In genomic region chr3:52524258-52524751, GRCh38 we compare ENCODE assay signal across 24 cellular contexts. TPM values are rescaled to one million over a fixed set of nuclear protein-coding genes. Genes with fewer than 3 reads are reported as not detected.
A peak's percentile ranks its signal among the peaks of the same experiment; 100 is the strongest.
DNase-seq lines count a peak whose midpoint lies in the region; ATAC-seq, FAIRE-seq and TF ChIP-seq lines count a peak whose summit lies in the region.
"Had no signal": no experiment of that assay in that cellular context is flagged by ENCODE, and none has a peak within 500 bp of the region (broad histone marks: within the 10 kb centered on the region; RNA-seq: fewer than 3 reads in every experiment).

No MANE protein-coding gene starts in this region.

- no peak for FAIRE-seq in D721Med (lab: Jason Lieb, UNC)
- FAIRE-seq: GM18507 had no signal

- H3K27me3 ChIP-seq in naive thymus-derived CD4-positive, alpha-beta T cell (ENCODE audit: control insufficient read depth in 2 of 2, insufficient read depth in 2 of 2, low read length in 2 of 2): no peaks in the 10 kb centered on the region

- intact Hi-C loops in left ventricle myocardium superior (cut with micrococcal nuclease) (no loop called here), sciatic nerve (cut with DNase I) (no loop called here)
- intact Hi-C loops in naive thymus-derived CD4-positive, alpha-beta T cell (cut with micrococcal nuclease): no loop called here

- H3K4me1 ChIP-seq in naive thymus-derived CD4-positive, alpha-beta T cell (ENCODE audit: control insufficient read depth in 2 of 2, insufficient read depth in 2 of 2, low read length in 2 of 2): no peaks in the 10 kb centered on the region
- H3K4me1 ChIP-seq: HAP-1 had no signal

- CTCF ChIA-PET in naive thymus-derived CD4-positive, alpha-beta T cell (lab: Charles Lee): no interaction called here

- TF ChIP-seq CTCF in D721Med (IDR thresholded peaks at IDR 0.05; ENCODE audit: insufficient read depth, missing control alignments): no peak

- no peak overlapping the region for H3K27ac Mint-ChIP-seq in naive thymus-derived CD4-positive, alpha-beta T cell
- H3K27ac Mint-ChIP-seq: activated CD8-positive, alpha-beta T cell treated with anti-CD3 and anti-CD28 coated beads for 36 hours; activated naive CD4-positive, alpha-beta T cell treated with anti-CD3 and anti-CD28 coated beads, Interleukin-2, amount 50 U/mL, for 24 hours; activated T-cell treated with anti-CD3 and anti-CD28 coated beads, Interleukin-2, amount 50 U/mL, for 24 hours; CD4-positive, alpha-beta T cell; nephron; stimulated activated memory B cell treated with anti-CD40 and anti-IgM and Interleukin-4, amounts not matched to agents 10 μg/mL and 1 μg/mL and 100 μg/mL, for 72 hours; T-helper 17 cell had no signal

- H3K27ac ChIP-seq in cingulate gyrus (ENCODE audit: low read depth, low read length): peak overlapping the region; percentile 87
- no peak overlapping the region for H3K27ac ChIP-seq in naive thymus-derived CD4-positive, alpha-beta T cell (ENCODE audit: low read depth, low read length)
- H3K27ac ChIP-seq: WERI-Rb-1 had no signal

- ATAC-seq in left ventricle myocardium superior (no peak), sciatic nerve (no peak), HG02840 (IDR thresholded peaks at IDR 0.05; ENCODE audit: low FRiP score, unreplicated experiment) (no peak)
- no peak for ATAC-seq in naive thymus-derived CD4-positive, alpha-beta T cell
- ATAC-seq: activated CD8-positive, alpha-beta T cell treated with anti-CD3 and anti-CD28 coated beads for 36 hours; stimulated activated memory B cell treated with anti-CD40 and anti-IgM and Interleukin-4, amounts not matched to agents 10 μg/mL and 1 μg/mL and 100 μg/mL, for 72 hours; T-helper 17 cell had no signal

- H3K4me3 Mint-ChIP-seq in naive thymus-derived CD4-positive, alpha-beta T cell: no peak overlapping the region
- H3K4me3 Mint-ChIP-seq: activated CD8-positive, alpha-beta T cell treated with anti-CD3 and anti-CD28 coated beads for 36 hours; activated naive CD4-positive, alpha-beta T cell treated with anti-CD3 and anti-CD28 coated beads, Interleukin-2, amount 50 U/mL, for 24 hours; activated T-cell treated with anti-CD3 and anti-CD28 coated beads, Interleukin-2, amount 50 U/mL, for 24 hours; CD4-positive, alpha-beta T cell; nephron; stimulated activated memory B cell treated with anti-CD40 and anti-IgM and Interleukin-4, amounts not matched to agents 10 μg/mL and 1 μg/mL and 100 μg/mL, for 72 hours; T-helper 17 cell had no signal

- no peaks in the 10 kb centered on the region for H3K9me3 ChIP-seq in naive thymus-derived CD4-positive, alpha-beta T cell (ENCODE audit: control insufficient read depth in 2 of 3, low read length in 3 of 3)
- H3K9me3 ChIP-seq: HAP-1 had no signal

- H3K4me3 ChIP-seq in naive thymus-derived CD4-positive, alpha-beta T cell (ENCODE audit: low read length): no peak overlapping the region
- H3K4me3 ChIP-seq: HAP-1 had no signal

- no peaks in the 10 kb centered on the region for H3K36me3 ChIP-seq in naive thymus-derived CD4-positive, alpha-beta T cell (ENCODE audit: control insufficient read depth in 2 of 3, insufficient read depth in 3 of 3, low read length in 3 of 3)

- peaks cover 0 to 3% (median 0%) of the 10 kb centered on the region in 5 donors for H3K36me3 Mint-ChIP-seq in naive thymus-derived CD4-positive, alpha-beta T cell
- H3K36me3 Mint-ChIP-seq: activated naive CD4-positive, alpha-beta T cell treated with anti-CD3 and anti-CD28 coated beads, Interleukin-2, amount 50 U/mL, for 24 hours; stimulated activated memory B cell treated with anti-CD40 and anti-IgM and Interleukin-4, amounts not matched to agents 10 μg/mL and 1 μg/mL and 100 μg/mL, for 72 hours had no signal

- no peaks in the 10 kb centered on the region for H3K9me3 Mint-ChIP-seq in naive thymus-derived CD4-positive, alpha-beta T cell
- H3K9me3 Mint-ChIP-seq: activated CD8-positive, alpha-beta T cell treated with anti-CD3 and anti-CD28 coated beads for 36 hours; activated naive CD4-positive, alpha-beta T cell treated with anti-CD3 and anti-CD28 coated beads, Interleukin-2, amount 50 U/mL, for 24 hours; activated T-cell treated with anti-CD3 and anti-CD28 coated beads, Interleukin-2, amount 50 U/mL, for 24 hours; CD4-positive, alpha-beta T cell; nephron; stimulated activated memory B cell treated with anti-CD40 and anti-IgM and Interleukin-4, amounts not matched to agents 10 μg/mL and 1 μg/mL and 100 μg/mL, for 72 hours had no signal

- POLR2A ChIA-PET in naive thymus-derived CD4-positive, alpha-beta T cell (lab: Charles Lee): no interaction called here

- peak; percentile 16 for DNase-seq in D721Med (ENCODE audit: insufficient read length, low spot score)
- peak; percentile 9 for DNase-seq in left ventricle myocardium superior
- peak; percentile 52 for DNase-seq in sciatic nerve (ENCODE audit: low spot score)
- no peak for DNase-seq in SW 1271 (lab: John Stamatoyannopoulos, UW)
- no peak for DNase-seq in HuH-7.5 (ENCODE audit: low spot score)
- no peak for DNase-seq in naive thymus-derived CD4-positive, alpha-beta T cell
- DNase-seq: activated CD8-positive, alpha-beta T cell treated with anti-CD3 and anti-CD28 coated beads for 36 hours; activated T-cell treated with anti-CD3 and anti-CD28 coated beads, Interleukin-2, amount 50 U/mL, for 24 hours; erythroblast; mesenchymal stem cell; NCI-H1092; NCI-H2081; NCI-H524 treated with DMSO at 0.1 percent for 48 hours; WERI-Rb-1 had no signal

- peaks cover 0 to 2% (median 0%) of the 10 kb centered on the region in 7 donors for H3K4me1 Mint-ChIP-seq in naive thymus-derived CD4-positive, alpha-beta T cell
- H3K4me1 Mint-ChIP-seq: activated naive CD4-positive, alpha-beta T cell treated with anti-CD3 and anti-CD28 coated beads, Interleukin-2, amount 50 U/mL, for 24 hours; stimulated activated memory B cell treated with anti-CD40 and anti-IgM and Interleukin-4, amounts not matched to agents 10 μg/mL and 1 μg/mL and 100 μg/mL, for 72 hours had no signal

- H3K27me3 Mint-ChIP-seq in naive thymus-derived CD4-positive, alpha-beta T cell: no peaks in the 10 kb centered on the region
- H3K27me3 Mint-ChIP-seq: activated CD8-positive, alpha-beta T cell treated with anti-CD3 and anti-CD28 coated beads for 36 hours; activated naive CD4-positive, alpha-beta T cell treated with anti-CD3 and anti-CD28 coated beads, Interleukin-2, amount 50 U/mL, for 24 hours; activated T-cell treated with anti-CD3 and anti-CD28 coated beads, Interleukin-2, amount 50 U/mL, for 24 hours; CD4-positive, alpha-beta T cell; stimulated activated memory B cell treated with anti-CD40 and anti-IgM and Interleukin-4, amounts not matched to agents 10 μg/mL and 1 μg/mL and 100 μg/mL, for 72 hours; T-helper 17 cell had no signal

RNA-seq across cellular contexts. Expression of gene NT5DC2, which starts 9.4 kb away (rescaled TPM):
- total RNA-seq in left ventricle myocardium superior (68.3 TPM), sciatic nerve (78.3 TPM)
- 10 to 100 TPM in 1 of 5 experiments, 1 to 10 TPM in 4; 2.1 to 23.0 (median 3.9) TPM for total RNA-seq in naive thymus-derived CD4-positive, alpha-beta T cell
- 1 to 10 TPM in 1 of 2 donors, not detected in 1; 1.3 TPM for polyA plus RNA-seq in naive thymus-derived CD4-positive, alpha-beta T cell

RNA-seq across cellular contexts. Expression of gene UQCC5, which starts 12.1 kb away (rescaled TPM):
- 58.7 TPM for total RNA-seq in left ventricle myocardium superior
- total RNA-seq in sciatic nerve: 16.0 TPM
- 10 to 100 TPM in 3 of 5 experiments, 1 to 10 TPM in 2; 5.4 to 11.9 (median 10.7) TPM for total RNA-seq in naive thymus-derived CD4-positive, alpha-beta T cell
- 10 to 100 TPM; 24.3 to 28.2 TPM for polyA plus RNA-seq in naive thymus-derived CD4-positive, alpha-beta T cell

RNA-seq across cellular contexts. Expression of gene STAB1, which starts 29.2 kb away (rescaled TPM):
- 69.7 TPM for total RNA-seq in left ventricle myocardium superior
- total RNA-seq in sciatic nerve: 256 TPM
- 100 to 1,000 TPM in 1 of 5 experiments, 10 to 100 TPM in 3, under 1 TPM in 1; 0.27 to 122 (median 26.1) TPM for total RNA-seq in naive thymus-derived CD4-positive, alpha-beta T cell
- polyA plus RNA-seq in naive thymus-derived CD4-positive, alpha-beta T cell: not detected
- total RNA-seq: Daoy had no signal

Comparison
In these comparisons a context has a peak if more than half of its experiments do, and no peak if none do; other contexts are left out.
1. DNase-seq: peak in D721Med (single experiment), left ventricle myocardium superior (single experiment) and sciatic nerve (single experiment); none in SW 1271 (0 of 2), HuH-7.5 (single experiment) and naive thymus-derived CD4-positive, alpha-beta T cell (0 of 9).